ENCODE assay signal across 19 cellular contexts in genomic region chr17:21268596-21269188, GRCh38. TPM values are rescaled to one million over a fixed set of nuclear protein-coding genes. Genes with fewer than 3 reads are reported as not detected.
DNase-seq lines count a peak whose midpoint lies in the region; ATAC-seq, FAIRE-seq and TF ChIP-seq lines count a peak whose summit lies in the region.
"Had no signal": no experiment of that assay in that cellular context is flagged by ENCODE, and none has a peak within 500 bp of the region (broad histone marks: within the 10 kb centered on the region; RNA-seq: fewer than 3 reads in every experiment).

No MANE protein-coding gene starts in this region.

- DNase-seq in CD8-positive, alpha-beta T cell, result peak in 1 of 7 experiments; percentile 3
- no peak for DNase-seq in activated CD8-positive, alpha-beta T cell treated with anti-CD3 and anti-CD28 coated beads, Interleukin-2, amount 10 ng/mL, durations not matched to agents 7 days and 5 days
- no peak for DNase-seq in keratinocyte (ENCODE audit: low read depth, low spot score)
- DNase-seq in cortex of kidney (lab: John Stamatoyannopoulos, UW), result no peak
- DNase-seq in RCC 7860 (ENCODE audit: low spot score), result no peak
- no peak for DNase-seq in heart left ventricle
- DNase-seq: BE2C; DMS53; effector CD4-positive, alpha-beta T cell; H9; hippocampal formation; NCI-H1694 treated with DMSO at 0.1 percent for 48 hours; NCI-H446 treated with DMSO at 0.1 percent for 48 hours; SJCRH30; stimulated activated CD4-positive, alpha-beta T cell treated with anti-CD3 and anti-CD28 coated beads, Interleukin-2, amount 100 ng/mL, for 48 hours; testis had no signal

- no peaks in the 10 kb centered on the region for H3K27me3 Mint-ChIP-seq in CD8-positive, alpha-beta T cell (ENCODE audit: low read depth)
- no peaks in the 10 kb centered on the region for H3K27me3 Mint-ChIP-seq in activated CD8-positive, alpha-beta T cell treated with anti-CD3 and anti-CD28 coated beads, Interleukin-2, amount 10 ng/mL, durations not matched to agents 7 days and 5 days (ENCODE audit: low read depth)

- dilution Hi-C loops in keratinocyte (cut with MboI; ENCODE audit: extremely low pct_ligation_motif_present, low sequenced_read_pairs), result no loop called here

- H3K36me3 ChIP-seq in BLaER1 (no peaks in the 10 kb centered on the region), keratinocyte (ENCODE audit: control insufficient read depth in 2 of 2, extremely low read depth in 1 of 2, insufficient read depth in 2 of 2, low read length in 2 of 2) (no peaks in the 10 kb centered on the region), heart left ventricle (no peaks in the 10 kb centered on the region)
- no peaks in the 10 kb centered on the region for H3K36me3 ChIP-seq in CD8-positive, alpha-beta T cell (ENCODE audit: insufficient read depth, low read length)
- H3K36me3 ChIP-seq: BE2C, pancreas, SJCRH30 had no signal

- CTCF ChIA-PET in CD8-positive, alpha-beta T cell (lab: Charles Lee), result interaction anchor here (1.3 to 5.5 kb wide), 3 partner anchors 11 to 243 kb away, joined by 4 to 20 read pairs (median 5); no protein-coding TSS in a partner anchor
- CTCF ChIA-PET in activated CD8-positive, alpha-beta T cell treated with anti-CD3 and anti-CD28 coated beads, Interleukin-2, amount 10 ng/mL, durations not matched to agents 7 days and 5 days (lab: Charles Lee), result interaction anchor here (0.9 to 1.5 kb wide), 7 partner anchors 9 to 244 kb away, joined by 3 to 12 read pairs (median 4); no protein-coding TSS in a partner anchor

- H3K9me1 ChIP-seq in keratinocyte (ENCODE audit: control insufficient read depth, extremely low read depth, insufficient read depth, low read length), result no peaks in the 10 kb centered on the region

- no peaks in the 10 kb centered on the region for H4K20me1 ChIP-seq in BLaER1
- no peaks in the 10 kb centered on the region for H4K20me1 ChIP-seq in keratinocyte (ENCODE audit: control insufficient read depth, extremely low read depth, insufficient read depth, low read length)

- H3K79me2 ChIP-seq in keratinocyte (ENCODE audit: control insufficient read depth, insufficient read depth, low read length), result no peaks in the 10 kb centered on the region

- H3K9me3 ChIP-seq in BLaER1 (no peaks in the 10 kb centered on the region), keratinocyte (ENCODE audit: control insufficient read depth, low read depth, low read length) (no peaks in the 10 kb centered on the region), heart left ventricle (no peaks in the 10 kb centered on the region)
- H3K9me3 ChIP-seq in CD8-positive, alpha-beta T cell (ENCODE audit: low read length), result no peaks in the 10 kb centered on the region
- H3K9me3 ChIP-seq: BE2C, pancreas, SJCRH30, testis had no signal

- no peak overlapping the region for H3K4me3 ChIP-seq in BLaER1
- H3K4me3 ChIP-seq in CD8-positive, alpha-beta T cell (ENCODE audit: low read depth, low read length), result no peak overlapping the region
- H3K4me3 ChIP-seq in keratinocyte (ENCODE audit: control insufficient read depth in 2 of 3, extremely low read depth in 1 of 3, insufficient read depth in 2 of 3, low read depth in 1 of 3, low read length in 3 of 3), result no peak overlapping the region
- no peak overlapping the region for H3K4me3 ChIP-seq in heart left ventricle
- H3K4me3 ChIP-seq: pancreas, SJCRH30, testis had no signal

- TF ChIP-seq CTCF in CD8-positive, alpha-beta T cell (IDR thresholded peaks at IDR 0.05), result no peak
- TF ChIP-seq CTCF in keratinocyte (optimal IDR thresholded peaks at IDR 0.05 in 1 of 3, IDR thresholded peaks at IDR 0.05 in 1 of 3, conservative IDR thresholded peaks at IDR 0.05 in 1 of 3; ENCODE audit: extremely low read depth in 1 of 3, insufficient read depth in 2 of 3, low read length in 3 of 3), result no peak
- TF ChIP-seq CTCF in heart left ventricle (IDR thresholded peaks at IDR 0.05), result no peak

- H3K9ac ChIP-seq in BLaER1, result no peak overlapping the region
- no peak overlapping the region for H3K9ac ChIP-seq in keratinocyte (ENCODE audit: control insufficient read depth, extremely low read depth, insufficient read depth, low read length)

- H3K9me3 Mint-ChIP-seq in CD8-positive, alpha-beta T cell, result no peaks in the 10 kb centered on the region
- H3K9me3 Mint-ChIP-seq in activated CD8-positive, alpha-beta T cell treated with anti-CD3 and anti-CD28 coated beads, Interleukin-2, amount 10 ng/mL, durations not matched to agents 7 days and 5 days (ENCODE audit: insufficient read depth), result no peaks in the 10 kb centered on the region
- H3K9me3 Mint-ChIP-seq: H9 had no signal

- H3K4me2 ChIP-seq in BLaER1 (peak overlapping the region; percentile 66), keratinocyte (ENCODE audit: control insufficient read depth, extremely low read depth, insufficient read depth, low read depth, low read length) (peak overlapping the region; percentile 46)

- WGBS in heart left ventricle, 4 donors, result 74 to 87% (median 80%) methylated on average over 7 of the region's 7 CpGs

- ATAC-seq in CD8-positive, alpha-beta T cell, result no peak
- no peak for ATAC-seq in activated CD8-positive, alpha-beta T cell treated with anti-CD3 and anti-CD28 coated beads, Interleukin-2, amount 10 ng/mL, durations not matched to agents 7 days and 5 days
- no peak for ATAC-seq in heart left ventricle
- ATAC-seq: pancreas had no signal

- POLR2A ChIA-PET in CD8-positive, alpha-beta T cell (lab: Charles Lee), result no interaction called here
- POLR2A ChIA-PET in activated CD8-positive, alpha-beta T cell treated with anti-CD3 and anti-CD28 coated beads, Interleukin-2, amount 10 ng/mL, durations not matched to agents 7 days and 5 days (lab: Charles Lee), result interaction anchor here (1.3 kb wide), 1 partner anchor 7 kb away, joined by 4 read pairs; no protein-coding TSS in a partner anchor

- no peak overlapping the region for H3K27ac ChIP-seq in BLaER1
- peak overlapping the region; percentile 12 for H3K27ac ChIP-seq in CD8-positive, alpha-beta T cell (ENCODE audit: low read depth, low read length)
- no peak overlapping the region for H3K27ac ChIP-seq in keratinocyte (ENCODE audit: control insufficient read depth, insufficient read depth, low read length)
- peak overlapping the region in 1 of 12 donors; percentile 37 for H3K27ac ChIP-seq in heart left ventricle
- H3K27ac ChIP-seq: pancreas, SJCRH30, testis had no signal

- no peaks in the 10 kb centered on the region for H3K27me3 ChIP-seq in BLaER1
- no peaks in the 10 kb centered on the region for H3K27me3 ChIP-seq in CD8-positive, alpha-beta T cell (ENCODE audit: insufficient read depth, low read length)
- H3K27me3 ChIP-seq in keratinocyte (ENCODE audit: control insufficient read depth, extremely low read depth, insufficient read depth, low read length), result no peaks in the 10 kb centered on the region
- no peaks in the 10 kb centered on the region for H3K27me3 ChIP-seq in heart left ventricle
- H3K27me3 ChIP-seq: BE2C, pancreas, testis had no signal

- peaks cover 23% of the 10 kb centered on the region for H3K4me1 Mint-ChIP-seq in CD8-positive, alpha-beta T cell (ENCODE audit: low read depth)
- H3K4me1 Mint-ChIP-seq in activated CD8-positive, alpha-beta T cell treated with anti-CD3 and anti-CD28 coated beads, Interleukin-2, amount 10 ng/mL, durations not matched to agents 7 days and 5 days (ENCODE audit: low read depth), result peaks cover 26% of the 10 kb centered on the region

- no peak for TF ChIP-seq POLR2A in heart left ventricle (IDR thresholded peaks at IDR 0.05)

- H3K4me1 ChIP-seq in BLaER1 (peaks cover 42% of the 10 kb centered on the region), keratinocyte (ENCODE audit: control insufficient read depth, extremely low read depth, insufficient read depth, low read length) (peaks cover 26% of the 10 kb centered on the region), heart left ventricle (peaks cover 0 to 7% (median 0%) of the 10 kb centered on the region in 12 donors)
- H3K4me1 ChIP-seq in CD8-positive, alpha-beta T cell (ENCODE audit: insufficient read depth, low read length), result peaks cover 11% of the 10 kb centered on the region
- H3K4me1 ChIP-seq: BE2C, pancreas, testis had no signal

- no peak overlapping the region for H3K4me3 Mint-ChIP-seq in CD8-positive, alpha-beta T cell
- H3K4me3 Mint-ChIP-seq in activated CD8-positive, alpha-beta T cell treated with anti-CD3 and anti-CD28 coated beads, Interleukin-2, amount 10 ng/mL, durations not matched to agents 7 days and 5 days, result no peak overlapping the region
- H3K4me3 Mint-ChIP-seq: activated naive CD8-positive, alpha-beta T cell; H9 had no signal

- H2AFZ ChIP-seq in keratinocyte (ENCODE audit: control insufficient read depth, low read length), result no peak overlapping the region

- no peaks in the 10 kb centered on the region for H3K36me3 Mint-ChIP-seq in CD8-positive, alpha-beta T cell
- no peaks in the 10 kb centered on the region for H3K36me3 Mint-ChIP-seq in activated CD8-positive, alpha-beta T cell treated with anti-CD3 and anti-CD28 coated beads, Interleukin-2, amount 10 ng/mL, durations not matched to agents 7 days and 5 days (ENCODE audit: low read depth)
- H3K36me3 Mint-ChIP-seq: activated naive CD8-positive, alpha-beta T cell had no signal

- FAIRE-seq in keratinocyte (lab: Jason Lieb, UNC) (peak; percentile 83), RCC 7860 (lab: Jason Lieb, UNC) (no peak)
- FAIRE-seq: pancreas had no signal

- peak overlapping the region; percentile 72 for H3K27ac Mint-ChIP-seq in CD8-positive, alpha-beta T cell
- H3K27ac Mint-ChIP-seq in activated CD8-positive, alpha-beta T cell treated with anti-CD3 and anti-CD28 coated beads, Interleukin-2, amount 10 ng/mL, durations not matched to agents 7 days and 5 days, result peak overlapping the region; percentile 86

- intact Hi-C loops in CD8-positive, alpha-beta T cell (cut with DNase I, micrococcal nuclease), result no loop called here
- intact Hi-C loops in heart left ventricle (cut with DNase I), result no loop called here

RNA-seq across cellular contexts. Expression of gene NATD1, which starts 15.5 kb away (rescaled TPM):
- 1 to 10 TPM; 6.3 to 6.6 TPM for total RNA-seq in CD8-positive, alpha-beta T cell
- total RNA-seq in activated CD8-positive, alpha-beta T cell treated with anti-CD3 and anti-CD28 coated beads, Interleukin-2, amount 10 ng/mL, durations not matched to agents 7 days and 5 days, result 1 to 10 TPM; 1.1 to 1.3 TPM
- polyA plus RNA-seq in keratinocyte (1.5 to 3.3 TPM (median 3.1 TPM) in 3 replicates), heart left ventricle (1 to 10 TPM; 8.0 to 8.4 TPM)
- polyA plus RNA-seq in keratinocyte (2011; ENCODE audit: low read depth), result 0.77 TPM
- 3.7 and 5.3 TPM in 2 replicates for polyA plus RNA-seq in keratinocyte (2011; cell fraction: cytosol; rRNA removed)
- polyA plus RNA-seq in keratinocyte (2011; cell fraction: nucleus; rRNA removed), result 4.3 and 5.8 TPM in 2 replicates
- polyA plus RNA-seq in keratinocyte (2012; ENCODE audit: low replicate concordance), result 3.6 and 4.2 TPM in 2 replicates
- polyA minus RNA-seq in keratinocyte, result 2.1 to 6.0 TPM (median 4.2 TPM) in 3 replicates
- 5.2 TPM for polyA minus RNA-seq in keratinocyte (2011; cell fraction: cytosol; rRNA and poly(A)+ RNA removed)
- 3.5 and 4.3 TPM in 2 replicates for polyA minus RNA-seq in keratinocyte (2011; cell fraction: nucleus; rRNA and poly(A)+ RNA removed)
- total RNA-seq in heart left ventricle, result 10 to 100 TPM; 12.8 to 38.4 (median 19.8) TPM

RNA-seq across cellular contexts. Expression of gene MAP2K3, which starts 15.8 kb away (rescaled TPM):
- 10 to 100 TPM; 59.9 to 63.8 TPM for total RNA-seq in CD8-positive, alpha-beta T cell
- 10 to 100 TPM; 57.4 to 57.8 TPM for total RNA-seq in activated CD8-positive, alpha-beta T cell treated with anti-CD3 and anti-CD28 coated beads, Interleukin-2, amount 10 ng/mL, durations not matched to agents 7 days and 5 days
- polyA plus RNA-seq in keratinocyte (19.0 to 70.2 TPM (median 22.4 TPM) in 3 replicates), heart left ventricle (100 to 1,000 TPM in 1 of 2 donors, 10 to 100 TPM in 1; 29.6 to 156 TPM)
- 41.8 TPM for polyA plus RNA-seq in keratinocyte (2011; ENCODE audit: low read depth)
- 33.6 and 51.5 TPM in 2 replicates for polyA plus RNA-seq in keratinocyte (2011; cell fraction: cytosol; rRNA removed)
- polyA plus RNA-seq in keratinocyte (2011; cell fraction: nucleus; rRNA removed), result 46.5 and 55.1 TPM in 2 replicates
- polyA plus RNA-seq in keratinocyte (2012; ENCODE audit: low replicate concordance), result 56.4 and 72.9 TPM in 2 replicates
- 23.0 to 102 TPM (median 29.5 TPM) in 3 replicates for polyA minus RNA-seq in keratinocyte
- polyA minus RNA-seq in keratinocyte (2011; cell fraction: cytosol; rRNA and poly(A)+ RNA removed), result 36.1 TPM
- 21.7 and 28.8 TPM in 2 replicates for polyA minus RNA-seq in keratinocyte (2011; cell fraction: nucleus; rRNA and poly(A)+ RNA removed)
- 100 to 1,000 TPM in 1 of 9 donors, 10 to 100 TPM in 8; 29.4 to 170 (median 54.4) TPM for total RNA-seq in heart left ventricle

RNA-seq across cellular contexts. Expression of gene TMEM11, which starts 54.7 kb away (rescaled TPM):
- total RNA-seq in CD8-positive, alpha-beta T cell, result 10 to 100 TPM; 23.4 to 26.2 TPM
- 10 to 100 TPM; 22.2 to 27.7 TPM for total RNA-seq in activated CD8-positive, alpha-beta T cell treated with anti-CD3 and anti-CD28 coated beads, Interleukin-2, amount 10 ng/mL, durations not matched to agents 7 days and 5 days
- 38.5 to 58.1 TPM (median 40.1 TPM) in 3 replicates for polyA plus RNA-seq in keratinocyte
- polyA plus RNA-seq in keratinocyte (2011; ENCODE audit: low read depth), result 21.2 TPM
- 36.6 and 44.0 TPM in 2 replicates for polyA plus RNA-seq in keratinocyte (2011; cell fraction: cytosol; rRNA removed)
- polyA plus RNA-seq in keratinocyte (2011; cell fraction: nucleus; rRNA removed), result 26.4 and 37.1 TPM in 2 replicates
- polyA plus RNA-seq in keratinocyte (2012; ENCODE audit: low replicate concordance), result 26.6 and 27.2 TPM in 2 replicates
- 20.8 to 45.3 TPM (median 30.9 TPM) in 3 replicates for polyA minus RNA-seq in keratinocyte
- 49.5 TPM for polyA minus RNA-seq in keratinocyte (2011; cell fraction: cytosol; rRNA and poly(A)+ RNA removed)
- 9.8 and 11.9 TPM in 2 replicates for polyA minus RNA-seq in keratinocyte (2011; cell fraction: nucleus; rRNA and poly(A)+ RNA removed)
- total RNA-seq in heart left ventricle, result 10 to 100 TPM; 23.2 to 46.6 (median 32.0) TPM
- 10 to 100 TPM; 59.2 to 59.7 TPM for polyA plus RNA-seq in heart left ventricle
